Comparison of ENCODE assay signal across 16 cellular contexts in the genomic region with DNA sequence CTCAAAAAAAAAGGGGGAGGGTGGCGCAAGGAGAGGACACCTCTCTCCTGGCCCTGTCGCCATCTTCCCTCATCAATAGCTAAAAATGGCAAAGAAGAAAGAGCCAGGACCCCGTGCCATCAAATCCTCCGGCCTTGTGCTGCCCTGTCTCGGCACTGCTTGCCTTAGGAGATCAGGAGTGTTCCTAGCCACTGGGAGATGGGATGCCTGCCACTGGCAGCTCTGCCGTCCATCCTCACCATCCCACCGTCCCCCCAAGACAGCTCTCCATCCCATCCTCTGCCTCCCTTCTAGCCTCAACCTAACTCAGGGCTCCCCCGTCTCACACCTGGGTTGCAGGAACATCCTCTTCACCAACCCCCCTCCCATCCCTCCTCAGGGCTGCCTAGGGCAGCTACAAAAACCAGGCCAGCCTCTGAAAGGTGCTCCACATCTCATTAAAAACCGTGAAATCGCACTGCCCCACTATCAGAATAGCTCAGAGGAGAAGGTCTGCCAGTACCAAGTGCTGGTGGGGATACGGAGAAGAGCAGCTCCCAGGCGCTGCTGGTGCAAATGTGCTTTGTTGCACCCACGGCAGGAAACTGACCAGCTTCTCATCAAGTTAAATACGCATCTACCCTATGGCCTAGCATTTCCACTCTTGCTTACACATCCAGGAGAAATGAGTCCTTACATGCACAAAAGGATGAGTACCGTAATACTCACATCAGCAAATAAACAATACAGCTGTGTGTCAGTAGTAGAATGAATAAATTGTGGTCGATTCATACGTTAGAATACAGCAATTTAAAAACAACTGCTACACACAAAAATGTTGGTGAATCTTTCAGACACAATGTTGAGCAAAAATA. TPM values are rescaled to one million over a fixed set of nuclear protein-coding genes. Genes with fewer than 3 reads are reported as not detected.
DNase-seq lines count a peak whose midpoint lies in the region; ATAC-seq, FAIRE-seq and TF ChIP-seq lines count a peak whose summit lies in the region.
"Had no signal": no experiment of that assay in that cellular context is flagged by ENCODE, and none has a peak within 500 bp of the region (broad histone marks: within the 10 kb centered on the region; RNA-seq: fewer than 3 reads in every experiment).

No MANE protein-coding gene starts in this region.

- peak overlapping the region; percentile 47 for H3K27ac Mint-ChIP-seq in activated T-cell treated with anti-CD3 and anti-CD28 coated beads, Interleukin-2, amount 50 U/mL, for 24 hours
- H3K27ac Mint-ChIP-seq in WTC11 = peak overlapping the region; percentile 78; the same call in 1 of the 2 replicates
- H3K27ac Mint-ChIP-seq in glutamatergic neuron (ENCODE audit: unreplicated experiment) = peak overlapping the region; percentile 48
- H3K27ac Mint-ChIP-seq in type B pancreatic cell = peak overlapping the region; percentile 71
- H3K27ac Mint-ChIP-seq: activated CD4-positive, alpha-beta memory T cell treated with anti-CD3 and anti-CD28 coated beads, Interleukin-2, amount 10 ng/mL, durations not matched to agents 7 days and 5 days; activated naive CD8-positive, alpha-beta T cell treated with anti-CD3 and anti-CD28 coated beads, Interleukin-2, amount 10 ng/mL, durations not matched to agents 7 days and 5 days had no signal

- H3K36me3 Mint-ChIP-seq in activated T-cell treated with anti-CD3 and anti-CD28 coated beads, Interleukin-2, amount 50 U/mL, for 24 hours (ENCODE audit: low read depth) = peaks cover 28% of the 10 kb centered on the region
- H3K36me3 Mint-ChIP-seq in WTC11 (peaks cover 14% of the 10 kb centered on the region), glutamatergic neuron (ENCODE audit: unreplicated experiment) (no peaks in the 10 kb centered on the region), type B pancreatic cell (no peaks in the 10 kb centered on the region)
- H3K36me3 Mint-ChIP-seq: activated naive CD8-positive, alpha-beta T cell treated with anti-CD3 and anti-CD28 coated beads, Interleukin-2, amount 10 ng/mL, durations not matched to agents 7 days and 5 days had no signal

- H3K4me1 Mint-ChIP-seq in activated T-cell treated with anti-CD3 and anti-CD28 coated beads, Interleukin-2, amount 50 U/mL, for 24 hours (ENCODE audit: low read depth) = no peaks in the 10 kb centered on the region
- H3K4me1 Mint-ChIP-seq in WTC11 = peaks cover 16% of the 10 kb centered on the region
- peaks cover 2% of the 10 kb centered on the region for H3K4me1 Mint-ChIP-seq in glutamatergic neuron (ENCODE audit: low read depth, unreplicated experiment)
- peaks cover 15% of the 10 kb centered on the region for H3K4me1 Mint-ChIP-seq in type B pancreatic cell (ENCODE audit: unreplicated experiment)
- H3K4me1 Mint-ChIP-seq: activated CD4-positive, alpha-beta memory T cell treated with anti-CD3 and anti-CD28 coated beads, Interleukin-2, amount 10 ng/mL, durations not matched to agents 7 days and 5 days; activated naive CD8-positive, alpha-beta T cell treated with anti-CD3 and anti-CD28 coated beads, Interleukin-2, amount 10 ng/mL, durations not matched to agents 7 days and 5 days had no signal

- no peak overlapping the region for H3K4me3 Mint-ChIP-seq in activated T-cell treated with anti-CD3 and anti-CD28 coated beads, Interleukin-2, amount 50 U/mL, for 24 hours
- H3K4me3 Mint-ChIP-seq in WTC11 (no peak overlapping the region), glutamatergic neuron (ENCODE audit: unreplicated experiment) (no peak overlapping the region), type B pancreatic cell (no peak overlapping the region)
- H3K4me3 Mint-ChIP-seq: activated CD4-positive, alpha-beta memory T cell treated with anti-CD3 and anti-CD28 coated beads, Interleukin-2, amount 10 ng/mL, durations not matched to agents 7 days and 5 days; activated naive CD8-positive, alpha-beta T cell treated with anti-CD3 and anti-CD28 coated beads, Interleukin-2, amount 10 ng/mL, durations not matched to agents 7 days and 5 days had no signal

- H3K27me3 Mint-ChIP-seq in activated T-cell treated with anti-CD3 and anti-CD28 coated beads, Interleukin-2, amount 50 U/mL, for 24 hours = no peaks in the 10 kb centered on the region
- peaks cover 25% of the 10 kb centered on the region for H3K27me3 Mint-ChIP-seq in WTC11 (ENCODE audit: low read depth)
- peaks cover 9% of the 10 kb centered on the region for H3K27me3 Mint-ChIP-seq in glutamatergic neuron (ENCODE audit: unreplicated experiment)
- H3K27me3 Mint-ChIP-seq in type B pancreatic cell = no peaks in the 10 kb centered on the region
- H3K27me3 Mint-ChIP-seq: activated CD4-positive, alpha-beta memory T cell treated with anti-CD3 and anti-CD28 coated beads, Interleukin-2, amount 10 ng/mL, durations not matched to agents 7 days and 5 days; activated naive CD8-positive, alpha-beta T cell treated with anti-CD3 and anti-CD28 coated beads, Interleukin-2, amount 10 ng/mL, durations not matched to agents 7 days and 5 days had no signal

- POLR2A ChIA-PET in WTC11 (lab: Charles Lee) = no interaction called here

- CTCF ChIA-PET in WTC11 (lab: Charles Lee) = interaction anchor here (0.7 to 1.4 kb wide), 5 partner anchors 9 to 214 kb away, joined by 3 to 5 read pairs (median 4); no protein-coding TSS in a partner anchor

- no peak for FAIRE-seq in RCC 7860 (lab: Jason Lieb, UNC)
- FAIRE-seq: A549 had no signal

- no peaks in the 10 kb centered on the region for H3K9me3 Mint-ChIP-seq in activated T-cell treated with anti-CD3 and anti-CD28 coated beads, Interleukin-2, amount 50 U/mL, for 24 hours
- H3K9me3 Mint-ChIP-seq in WTC11 = no peaks in the 10 kb centered on the region
- peaks cover 5% of the 10 kb centered on the region for H3K9me3 Mint-ChIP-seq in glutamatergic neuron (ENCODE audit: unreplicated experiment)
- no peaks in the 10 kb centered on the region for H3K9me3 Mint-ChIP-seq in type B pancreatic cell
- H3K9me3 Mint-ChIP-seq: activated CD4-positive, alpha-beta memory T cell treated with anti-CD3 and anti-CD28 coated beads, Interleukin-2, amount 10 ng/mL, durations not matched to agents 7 days and 5 days; activated naive CD8-positive, alpha-beta T cell treated with anti-CD3 and anti-CD28 coated beads, Interleukin-2, amount 10 ng/mL, durations not matched to agents 7 days and 5 days had no signal

- no peak for TF ChIP-seq CTCF in WTC11 (IDR thresholded peaks at IDR 0.05)
- TF ChIP-seq CTCF in glutamatergic neuron (IDR thresholded peaks at IDR 0.05; ENCODE audit: partially characterized antibody, unreplicated experiment) = no peak
- TF ChIP-seq CTCF in type B pancreatic cell (conservative IDR thresholded peaks at IDR 0.05) = no peak

- no peak for DNase-seq in activated T-cell treated with anti-CD3 and anti-CD28 coated beads, Interleukin-2, amount 50 U/mL, for 24 hours
- no peak for DNase-seq in activated T-cell treated with anti-CD3 and anti-CD28 coated beads, Interleukin-2, amount 50 U/mL, for 1 hour
- DNase-seq in WTC11 (ENCODE audit: low spot score) (no peak), glutamatergic neuron (no peak), type B pancreatic cell (ENCODE audit: extremely low spot score, unreplicated experiment) (no peak), NCI-H2171 treated with DMSO at 0.1 percent for 48 hours (lab: John Stamatoyannopoulos, UW) (no peak), RCC 7860 (ENCODE audit: low spot score) (no peak)
- DNase-seq: activated CD4-positive, alpha-beta memory T cell treated with anti-CD3 and anti-CD28 coated beads, Interleukin-2, amount 10 ng/mL, durations not matched to agents 7 days and 5 days; activated naive CD8-positive, alpha-beta T cell treated with anti-CD3 and anti-CD28 coated beads, Interleukin-2, amount 10 ng/mL, durations not matched to agents 7 days and 5 days; KG1; NCI-H2171 had no signal

- no peak for ATAC-seq in WTC11
- no peak for ATAC-seq in GM19035 (IDR thresholded peaks at IDR 0.05; ENCODE audit: unreplicated experiment)
- ATAC-seq: A549 had no signal

TF ChIP-seq in WTC11, 78 proteins besides CTCF, POLR2A, EP300 and RAD21 (continues in another document):
- no peak for TF ChIP-seq OVOL2 (CRISPR knock-in tag; IDR thresholded peaks at IDR 0.05; ENCODE audit: borderline replicate concordance)
- TF ChIP-seq, protein P1, sequence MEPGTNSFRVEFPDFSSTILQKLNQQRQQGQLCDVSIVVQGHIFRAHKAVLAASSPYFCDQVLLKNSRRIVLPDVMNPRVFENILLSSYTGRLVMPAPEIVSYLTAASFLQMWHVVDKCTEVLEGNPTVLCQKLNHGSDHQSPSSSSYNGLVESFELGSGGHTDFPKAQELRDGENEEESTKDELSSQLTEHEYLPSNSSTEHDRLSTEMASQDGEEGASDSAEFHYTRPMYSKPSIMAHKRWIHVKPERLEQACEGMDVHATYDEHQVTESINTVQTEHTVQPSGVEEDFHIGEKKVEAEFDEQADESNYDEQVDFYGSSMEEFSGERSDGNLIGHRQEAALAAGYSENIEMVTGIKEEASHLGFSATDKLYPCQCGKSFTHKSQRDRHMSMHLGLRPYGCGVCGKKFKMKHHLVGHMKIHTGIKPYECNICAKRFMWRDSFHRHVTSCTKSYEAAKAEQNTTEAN (CRISPR knock-in tag; IDR thresholded peaks at IDR 0.05) = no peak
- no peak for TF ChIP-seq GABPB1 (CRISPR knock-in tag; IDR thresholded peaks at IDR 0.05)

RNA-seq across cellular contexts. Expression of a gene that starts 31.7 kb away (rescaled TPM):
- total RNA-seq in WTC11 (2021) (33.0 to 36.4 TPM (median 36.3 TPM) in 3 replicates), glutamatergic neuron (ENCODE audit: unreplicated experiment) (11.9 TPM), type B pancreatic cell (ENCODE audit: low replicate concordance) (22.3 and 27.4 TPM in 2 replicates)

RNA-seq across cellular contexts. Expression of a gene that starts 47.2 kb away (rescaled TPM):
- total RNA-seq in WTC11 (2021) = 0.69 to 0.89 TPM (median 0.79 TPM) in 3 replicates
- total RNA-seq in glutamatergic neuron (ENCODE audit: unreplicated experiment) = not detected
- total RNA-seq in type B pancreatic cell (ENCODE audit: low replicate concordance) = 0.34 TPM in 1 of 2 replicates, not detected in the other
- total RNA-seq: activated CD4-positive, alpha-beta memory T cell treated with anti-CD3 and anti-CD28 coated beads, Interleukin-2, amount 10 ng/mL, durations not matched to agents 7 days and 5 days; activated naive CD8-positive, alpha-beta T cell treated with anti-CD3 and anti-CD28 coated beads, Interleukin-2, amount 10 ng/mL, durations not matched to agents 7 days and 5 days; kidney epithelial cell; SK-MEL-5; thoracic aorta had no signal
